ENCODE assay signal across 8 cellular contexts in genomic region chr19:46347985-46348384, GRCh38. TPM values are rescaled to one million over a fixed set of nuclear protein-coding genes. Genes with fewer than 3 reads are reported as not detected.
A peak's percentile ranks its signal among the peaks of the same experiment; 100 is the strongest.
DNase-seq lines count a peak whose midpoint lies in the region; ATAC-seq and TF ChIP-seq lines count a peak whose summit lies in the region.

No MANE protein-coding gene starts in this region.

- no peak overlapping the region for H3K27ac ChIP-seq in GM23248
- H3K27ac ChIP-seq in RWPE1: peak overlapping the region; percentile 93

- TF ChIP-seq CTCF in RWPE1 (conservative IDR thresholded peaks at IDR 0.05; ENCODE audit: low read depth) (no peak), epithelial cell of esophagus (IDR thresholded peaks at IDR 0.05; ENCODE audit: insufficient read depth, low read depth, low read length, missing control alignments) (no peak), retinal pigment epithelial cell (conservative IDR thresholded peaks at IDR 0.05; ENCODE audit: low read depth, low read length) (no peak)

- 45 to 52% methylated on average over 4 to 5 of the region's 5 CpGs for WGBS in GM23248 (ENCODE audit: low coverage in 1 of 2, low lambda C conversion rate in 2 of 2, missing lambda C conversion rate in 2 of 2), 2 experiments

- H3K27me3 ChIP-seq in GM23248 (replicated peaks; ENCODE audit: insufficient read depth): no peaks in the 10 kb centered on the region

- H2AFZ ChIP-seq in GM23248: no peak overlapping the region

- POLR2A ChIA-PET in RWPE1 (lab: Yijun Ruan, JAX; ENCODE audit: low non-redundant PET): no interaction called here

- H4K20me1 ChIP-seq in GM23248 (ENCODE audit: insufficient read depth): no peaks in the 10 kb centered on the region

- no peaks in the 10 kb centered on the region for H3K36me3 ChIP-seq in GM23248 (ENCODE audit: low read depth)

- in situ Hi-C loops in GM23248 (cut with MboI): no loop called here

- peak overlapping the region; percentile 88 for H3K4me2 ChIP-seq in GM23248 (ENCODE audit: unreplicated experiment)

- H3K9me2 ChIP-seq in GM23248 (ENCODE audit: insufficient read depth): no peaks in the 10 kb centered on the region

- DNase-seq in GM23248: no peak
- no peak for DNase-seq in RWPE1 (ENCODE audit: low spot score)
- no peak for DNase-seq in epithelial cell of esophagus (ENCODE audit: low read depth)
- DNase-seq in retinal pigment epithelial cell (ENCODE audit: low read depth): no peak
- DNase-seq in GM03348 (ENCODE audit: low spot score): no peak
- no peak for DNase-seq in activated effector memory CD4-positive, alpha-beta T cell treated with Interleukin-2 at 50 U/mL for 16 hours

- H3K79me2 ChIP-seq in GM23248 (ENCODE audit: insufficient read depth): peaks cover 53% of the 10 kb centered on the region

- peaks cover 30% of the 10 kb centered on the region for H3K4me1 ChIP-seq in GM23248 (ENCODE audit: insufficient read depth)

- no peaks in the 10 kb centered on the region for H3K9me3 ChIP-seq in GM23248 (ENCODE audit: low read depth)

- CTCF ChIA-PET in RWPE1 (lab: Yijun Ruan, JAX): interaction anchor here (1.0 kb wide), 1 partner anchor 66 kb away, joined by 3 read pairs; no protein-coding TSS in a partner anchor

- peaks cover 15% of the 10 kb centered on the region for H3F3A ChIP-seq in GM23248 (ENCODE audit: insufficient read depth)

- peak overlapping the region; percentile 98 for H3K4me3 ChIP-seq in GM23248
- peak overlapping the region; percentile 61 for H3K4me3 ChIP-seq in epithelial cell of esophagus (ENCODE audit: low read length)
- peak overlapping the region; percentile 97 for H3K4me3 ChIP-seq in retinal pigment epithelial cell (ENCODE audit: low read length)

- H3K9ac ChIP-seq in GM23248: peak overlapping the region; percentile 95

- ATAC-seq in HG02623 (IDR thresholded peaks at IDR 0.05; ENCODE audit: unreplicated experiment) (no peak), GM19035 (IDR thresholded peaks at IDR 0.05; ENCODE audit: unreplicated experiment) (no peak)

RNA-seq across cellular contexts. Expression of gene PPP5C, which starts 1.1 kb away (rescaled TPM):
- 56.4 and 60.8 TPM in 2 replicates for total RNA-seq in GM23248 (2014; rRNA removed; shearing (Covaris generic))
- polyA plus RNA-seq in GM23248 (2016; fragmentation: Nextera tagmentation; extraction: Ambion mirVana): 47.3 and 48.7 TPM in 2 replicates

RNA-seq across cellular contexts. Expression of gene HIF3A, which starts 51.1 kb away (rescaled TPM):
- total RNA-seq in GM23248 (2014; rRNA removed; shearing (Covaris generic)): not detected in 2 replicates
- 0.20 and 0.27 TPM in 2 replicates for polyA plus RNA-seq in GM23248 (2016; fragmentation: Nextera tagmentation; extraction: Ambion mirVana)
